In genomic region chr11:96342971-96343711, GRCh38 we compare ENCODE assay signal across 8 cellular contexts. TPM values are rescaled to one million over a fixed set of nuclear protein-coding genes. Genes with fewer than 3 reads are reported as not detected.
DNase-seq lines count a peak whose midpoint lies in the region; ATAC-seq, FAIRE-seq and TF ChIP-seq lines count a peak whose summit lies in the region.

Gene MAML2 (minus strand): TSS chr11:96343195. CDS start chr11:96341895, 1,300 bp downstream.

- H3K9me3 ChIP-seq in OCI-LY7 (ENCODE audit: low read length), result no peaks in the 10 kb centered on the region

- peak within 1 kb of the TSS; percentile 94 for H2AFZ ChIP-seq in OCI-LY7 (ENCODE audit: low read length)

- no TSS peak for BruUV-seq in OCI-LY7 (replicated peaks; lab: Mats Ljungman, UMichigan)

- no peaks in the 10 kb centered on the region for H3K9me2 ChIP-seq in OCI-LY7 (ENCODE audit: insufficient read depth, low read length)

- peaks cover 39% of the 10 kb centered on the region for H3K4me1 ChIP-seq in OCI-LY7 (ENCODE audit: insufficient read depth, low read length, poor library complexity, severe bottlenecking)

- no peak for FAIRE-seq in D721Med (lab: Jason Lieb, UNC)

- intact Hi-C loops in OCI-LY7 (cut with micrococcal nuclease; ENCODE audit: unreplicated experiment), result loop anchor here (1.0 to 2.0 kb wide), 9 partner anchors 22 to 507 kb away; partner anchors contain the start of gene JRKL

- peak within 1 kb of the TSS; percentile 77 for H3K4me2 ChIP-seq in OCI-LY7 (ENCODE audit: low read length)

- peak; percentile 90 for TF ChIP-seq CTCF in D721Med (IDR thresholded peaks at IDR 0.05; ENCODE audit: insufficient read depth, missing control alignments)
- TF ChIP-seq CTCF in OCI-LY7 (conservative IDR thresholded peaks at IDR 0.05; ENCODE audit: low read length), result peak; percentile 74
- TF ChIP-seq CTCF in epithelial cell of proximal tubule (conservative IDR thresholded peaks at IDR 0.05; ENCODE audit: low read depth, low read length), result peak; percentile 81

- H3K4me3 ChIP-seq in OCI-LY7 (ENCODE audit: low read depth, low read length, poor library complexity, severe bottlenecking), result peak within 1 kb of the TSS; percentile 68
- H3K4me3 ChIP-seq in epithelial cell of proximal tubule (ENCODE audit: low read depth, low read length), result peak within 1 kb of the TSS; percentile 74

- POLR2A ChIA-PET in OCI-LY7 (lab: Charles Lee), result interaction anchor here (0.6 to 1.9 kb wide), 22 partner anchors 8 to 552 kb away, joined by 3 to 8 read pairs (median 3); partner anchors contain the start of genes CCDC82 and JRKL

- CTCF ChIA-PET in OCI-LY7 (lab: Charles Lee; ENCODE audit: unreplicated experiment), result interaction anchor here (0.7 to 1.8 kb wide), 20 partner anchors 9 to 482 kb away, joined by 3 to 21 read pairs (median 3); partner anchors contain the start of genes CCDC82 and JRKL

- H3K27ac ChIP-seq in OCI-LY7 (ENCODE audit: low read depth, low read length, poor library complexity, severe bottlenecking), result no peak within 1 kb of the TSS

- H3K36me3 ChIP-seq in OCI-LY7 (ENCODE audit: insufficient read depth, low read length), result no peaks in the 10 kb centered on the region

- peak; percentile 85 for ATAC-seq in GM21526 (IDR thresholded peaks at IDR 0.05; ENCODE audit: low FRiP score, unreplicated experiment)

- no peaks in the 10 kb centered on the region for H4K20me1 ChIP-seq in OCI-LY7 (ENCODE audit: insufficient read depth, low read length)

- DNase-seq in D721Med (ENCODE audit: insufficient read length, low spot score) (peak; percentile 82), HuH-7.5 (ENCODE audit: low spot score) (peak; percentile 81), OCI-LY7 (ENCODE audit: low spot score) (peak; percentile 92), activated T-cell treated with anti-CD3 and anti-CD28 coated beads for 4 hours (peak; percentile 83), epithelial cell of proximal tubule (ENCODE audit: low read depth) (peak; percentile 73), mucosa of gallbladder (ENCODE audit: low spot score) (peak; percentile 94)
- peak; percentile 83 for DNase-seq in stimulated activated CD8-positive, alpha-beta memory T cell treated with anti-CD3 and anti-CD28 coated beads, Interleukin-4, amount 100 ng/mL, for 24 hours (ENCODE audit: low read depth)

- no peaks in the 10 kb centered on the region for H3K79me2 ChIP-seq in OCI-LY7 (ENCODE audit: insufficient read depth, low read depth, low read length)

RNA-seq across cellular contexts. Expression of gene MAML2, which starts in this region (rescaled TPM):
- total RNA-seq in OCI-LY7 (2014; rRNA removed; shearing (Covaris generic)), result 0.54 and 1.0 TPM in 2 replicates
- total RNA-seq in OCI-LY7 (2022) (0.15 and 0.26 TPM in 2 replicates), epithelial cell of proximal tubule (4.9 and 5.1 TPM in 2 replicates), mucosa of gallbladder (14.3 TPM)
